Comparison of ENCODE assay signal across 8 cellular contexts in genomic region chr11:64146036-64146943, GRCh38. TPM values are rescaled to one million over a fixed set of nuclear protein-coding genes. Genes with fewer than 3 reads are reported as not detected.
A peak's percentile ranks its signal among the peaks of the same experiment; 100 is the strongest.
DNase-seq lines count a peak whose midpoint lies in the region; ATAC-seq, FAIRE-seq and TF ChIP-seq lines count a peak whose summit lies in the region.

No MANE protein-coding gene starts in this region.

- no peak for FAIRE-seq in frontal cortex (lab: Jason Lieb, UNC)

- CTCF ChIA-PET in naive thymus-derived CD4-positive, alpha-beta T cell (lab: Charles Lee) = interaction anchor here (0.6 to 2.0 kb wide), 3 partner anchors 42 to 309 kb away, joined by 3 to 11 read pairs (median 5); no protein-coding TSS in a partner anchor

- peak; percentile 86 for ATAC-seq in naive thymus-derived CD4-positive, alpha-beta T cell

- H3K27ac ChIP-seq in effector memory CD4-positive, alpha-beta T cell (ENCODE audit: insufficient read depth, low read length, poor library complexity, severe bottlenecking) = no peak overlapping the region
- H3K27ac ChIP-seq in naive thymus-derived CD4-positive, alpha-beta T cell (ENCODE audit: low read depth, low read length) = no peak overlapping the region

- H3K36me3 ChIP-seq in effector memory CD4-positive, alpha-beta T cell (ENCODE audit: control insufficient read depth, insufficient read depth, low read length) = no peaks in the 10 kb centered on the region
- no peaks in the 10 kb centered on the region for H3K36me3 ChIP-seq in naive thymus-derived CD4-positive, alpha-beta T cell (ENCODE audit: control insufficient read depth in 2 of 3, insufficient read depth in 3 of 3, low read length in 3 of 3)

- peak overlapping the region in 1 of 10 donors; percentile 14 for H3K4me3 Mint-ChIP-seq in naive thymus-derived CD4-positive, alpha-beta T cell
- no peak overlapping the region for H3K4me3 Mint-ChIP-seq in type B pancreatic cell

- no peaks in the 10 kb centered on the region for H3K27me3 Mint-ChIP-seq in naive thymus-derived CD4-positive, alpha-beta T cell
- H3K27me3 Mint-ChIP-seq in type B pancreatic cell = peaks cover 6% of the 10 kb centered on the region

- H3K9me3 Mint-ChIP-seq in naive thymus-derived CD4-positive, alpha-beta T cell = no peaks in the 10 kb centered on the region
- no peaks in the 10 kb centered on the region for H3K9me3 Mint-ChIP-seq in type B pancreatic cell

- no peaks in the 10 kb centered on the region for H3K36me3 Mint-ChIP-seq in naive thymus-derived CD4-positive, alpha-beta T cell
- no peaks in the 10 kb centered on the region for H3K36me3 Mint-ChIP-seq in type B pancreatic cell

- no peaks in the 10 kb centered on the region for H3K27me3 ChIP-seq in effector memory CD4-positive, alpha-beta T cell (replicated peaks; ENCODE audit: control insufficient read depth, insufficient read depth, low read length, poor library complexity, severe bottlenecking)
- no peaks in the 10 kb centered on the region for H3K27me3 ChIP-seq in naive thymus-derived CD4-positive, alpha-beta T cell (ENCODE audit: control insufficient read depth in 2 of 2, insufficient read depth in 2 of 2, low read length in 2 of 2)

- intact Hi-C loops in naive thymus-derived CD4-positive, alpha-beta T cell (cut with micrococcal nuclease) = loop anchor here in 1 of 2 donors (5.0 kb wide), 1 partner anchor 239 kb away; no protein-coding TSS in a partner anchor

- peaks cover 6 to 18% (median 13%) of the 10 kb centered on the region in 7 donors for H3K4me1 Mint-ChIP-seq in naive thymus-derived CD4-positive, alpha-beta T cell
- peaks cover 22% of the 10 kb centered on the region for H3K4me1 Mint-ChIP-seq in type B pancreatic cell (ENCODE audit: unreplicated experiment)

- POLR2A ChIA-PET in naive thymus-derived CD4-positive, alpha-beta T cell (lab: Charles Lee) = no interaction called here

- peak; percentile 42 for DNase-seq in A172 (ENCODE audit: low spot score)
- DNase-seq in NCI-H524 treated with DMSO at 0.1 percent for 48 hours (lab: John Stamatoyannopoulos, UW) = peak; percentile 84
- peak; percentile 18 to 32 for DNase-seq in activated CD4-positive, alpha-beta T cell treated with anti-CD3 and anti-CD28 coated beads, Interleukin-2, amount 50 U/mL, for 24 hours (ENCODE audit: low read depth in 1 of 2, low spot score in 1 of 2)
- DNase-seq in effector memory CD4-positive, alpha-beta T cell = peak; percentile 21 to 41 (median 31)
- peak; percentile 21 to 64 (median 50) for DNase-seq in naive thymus-derived CD4-positive, alpha-beta T cell
- DNase-seq in type B pancreatic cell (ENCODE audit: extremely low spot score, unreplicated experiment) = no peak
- DNase-seq in frontal cortex (ENCODE audit: low spot score in 2 of 2) = no peak

- H3K4me1 ChIP-seq in effector memory CD4-positive, alpha-beta T cell (ENCODE audit: control insufficient read depth, insufficient read depth, low read length, poor library complexity, severe bottlenecking) = no peaks in the 10 kb centered on the region
- H3K4me1 ChIP-seq in naive thymus-derived CD4-positive, alpha-beta T cell (ENCODE audit: control insufficient read depth in 2 of 2, insufficient read depth in 2 of 2, low read length in 2 of 2) = no peaks in the 10 kb centered on the region

- H3K9me3 ChIP-seq in effector memory CD4-positive, alpha-beta T cell (ENCODE audit: control insufficient read depth, low read length) = no peaks in the 10 kb centered on the region
- no peaks in the 10 kb centered on the region for H3K9me3 ChIP-seq in naive thymus-derived CD4-positive, alpha-beta T cell (ENCODE audit: control insufficient read depth in 2 of 3, low read length in 3 of 3)

- H3K27ac Mint-ChIP-seq in naive thymus-derived CD4-positive, alpha-beta T cell = peak overlapping the region in 1 of 9 donors; percentile 1
- H3K27ac Mint-ChIP-seq in type B pancreatic cell = no peak overlapping the region

- H3K4me3 ChIP-seq in effector memory CD4-positive, alpha-beta T cell (ENCODE audit: insufficient read depth, low read depth, low read length, poor library complexity, severe bottlenecking) = no peak overlapping the region
- no peak overlapping the region for H3K4me3 ChIP-seq in naive thymus-derived CD4-positive, alpha-beta T cell (ENCODE audit: low read length)

- peak; percentile 89 for TF ChIP-seq CTCF in GM12874 (IDR thresholded peaks at IDR 0.05; ENCODE audit: insufficient read depth, low read depth, low read length)
- peak; percentile 83 for TF ChIP-seq CTCF in type B pancreatic cell (conservative IDR thresholded peaks at IDR 0.05)

RNA-seq across cellular contexts. Expression of gene MACROD1, which starts 19.6 kb away (rescaled TPM):
- 2.9 and 6.3 TPM in 2 replicates for total RNA-seq in A172 (2014; rRNA removed; shearing (Covaris generic))
- 10 to 100 TPM in 2 of 5 experiments, 1 to 10 TPM in 3; 5.4 to 12.4 (median 8.7) TPM for total RNA-seq in naive thymus-derived CD4-positive, alpha-beta T cell
- polyA plus RNA-seq in naive thymus-derived CD4-positive, alpha-beta T cell = 10 to 100 TPM in 1 of 2 donors, 1 to 10 TPM in 1; 9.7 to 16.2 TPM
- total RNA-seq in type B pancreatic cell (ENCODE audit: low replicate concordance) (21.1 and 22.3 TPM in 2 replicates), frontal cortex (19.6 TPM)

RNA-seq across cellular contexts. Expression of gene STIP1, which starts 39.7 kb away (rescaled TPM):
- 424 and 474 TPM in 2 replicates for total RNA-seq in A172 (2014; rRNA removed; shearing (Covaris generic))
- 100 to 1,000 TPM in 1 of 5 experiments, 10 to 100 TPM in 4; 45.1 to 243 (median 88.8) TPM for total RNA-seq in naive thymus-derived CD4-positive, alpha-beta T cell
- polyA plus RNA-seq in naive thymus-derived CD4-positive, alpha-beta T cell = 100 to 1,000 TPM in 1 of 2 donors, 10 to 100 TPM in 1; 56.6 to 123 TPM
- total RNA-seq in type B pancreatic cell (ENCODE audit: low replicate concordance) = 176 and 206 TPM in 2 replicates
- total RNA-seq in frontal cortex = 91.7 TPM

Comparison
In these comparisons a context has a peak if more than half of its experiments do, and no peak if none do; other contexts are left out.
1. DNase-seq: peak in A172 (single experiment), NCI-H524 treated with DMSO at 0.1 percent for 48 hours (single experiment), activated CD4-positive, alpha-beta T cell treated with anti-CD3 and anti-CD28 coated beads, Interleukin-2, amount 50 U/mL, for 24 hours (2 of 2), effector memory CD4-positive, alpha-beta T cell (3 of 3) and naive thymus-derived CD4-positive, alpha-beta T cell (9 of 9); none in type B pancreatic cell (single experiment) and frontal cortex (0 of 2).